ENCODE assay signal across 30 cellular contexts in genomic region chr14:102225936-102226335, GRCh38.
DNase-seq lines count a peak whose midpoint lies in the region; ATAC-seq, FAIRE-seq and TF ChIP-seq lines count a peak whose summit lies in the region.
"Had no signal": no experiment of that assay in that cellular context is flagged by ENCODE, and none has a peak within 500 bp of the region (broad histone marks: within the 10 kb centered on the region; RNA-seq: fewer than 3 reads in every experiment).

No MANE protein-coding gene starts in this region.

- no peaks in the 10 kb centered on the region for H3K9me3 Mint-ChIP-seq in WTC11
- H3K9me3 Mint-ChIP-seq: activated naive CD8-positive, alpha-beta T cell treated with anti-CD3 and anti-CD28 coated beads, Interleukin-2, amount 10 ng/mL, durations not matched to agents 7 days and 5 days; CD4-positive, alpha-beta T cell had no signal

- WGBS in spleen, 5 donors: 89 to 91% (median 90%) methylated on average over 15 of the region's 15 CpGs

- H3K4me1 Mint-ChIP-seq in WTC11: peaks cover 15% of the 10 kb centered on the region
- H3K4me1 Mint-ChIP-seq: activated naive CD8-positive, alpha-beta T cell treated with anti-CD3 and anti-CD28 coated beads, Interleukin-2, amount 10 ng/mL, durations not matched to agents 7 days and 5 days had no signal

- no peaks in the 10 kb centered on the region for H3K27me3 ChIP-seq in spleen (replicated peaks in 1 of 7)
- H3K27me3 ChIP-seq: foreskin keratinocyte, upper lobe of left lung had no signal

- H3K27ac ChIP-seq in kidney (ENCODE audit: low read depth in 2 of 2, low read length in 2 of 2) (no peak overlapping the region), spleen (no peak overlapping the region)
- H3K27ac ChIP-seq: foreskin keratinocyte, upper lobe of left lung had no signal

- H3K9ac ChIP-seq in kidney (ENCODE audit: low read length in 2 of 2): no peak overlapping the region

- intact Hi-C loops in kidney (cut with DNase I): no loop called here
- intact Hi-C loops in spleen (cut with DNase I; ENCODE audit: low total_unique reads): no loop called here

- H3K9me3 ChIP-seq in kidney (ENCODE audit: control insufficient read depth in 1 of 2, low read length in 2 of 2): no peaks in the 10 kb centered on the region
- H3K9me3 ChIP-seq in spleen: no peaks in the 10 kb centered on the region
- H3K9me3 ChIP-seq: upper lobe of left lung had no signal

- H3K4me1 ChIP-seq in kidney (ENCODE audit: control insufficient read depth in 1 of 2, insufficient read depth in 1 of 2, low read depth in 1 of 2, low read length in 2 of 2): peaks cover 0 to 5% of the 10 kb centered on the region in 2 donors
- H3K4me1 ChIP-seq in spleen: peaks cover 0 to 15% (median 5%) of the 10 kb centered on the region in 6 donors

- no peak for FAIRE-seq in kidney (lab: Jason Lieb, UNC)
- FAIRE-seq: GM18507, HTR-8/SVneo had no signal

- CTCF ChIA-PET in WTC11 (lab: Charles Lee): no interaction called here

- no peak for ATAC-seq in WTC11
- ATAC-seq: esophagus mucosa, foreskin keratinocyte, left ventricle myocardium superior had no signal

- H3K27ac Mint-ChIP-seq in WTC11: peak overlapping the region; percentile 66; the same call in 1 of the 2 replicates
- H3K27ac Mint-ChIP-seq: activated naive CD8-positive, alpha-beta T cell treated with anti-CD3 and anti-CD28 coated beads, Interleukin-2, amount 10 ng/mL, durations not matched to agents 7 days and 5 days; CD4-positive, alpha-beta T cell had no signal

- peaks cover 10% of the 10 kb centered on the region for H3K36me3 Mint-ChIP-seq in WTC11
- H3K36me3 Mint-ChIP-seq: activated naive CD8-positive, alpha-beta T cell treated with anti-CD3 and anti-CD28 coated beads, Interleukin-2, amount 10 ng/mL, durations not matched to agents 7 days and 5 days had no signal

- H3K4me3 Mint-ChIP-seq in WTC11: no peak overlapping the region
- H3K4me3 Mint-ChIP-seq: activated naive CD8-positive, alpha-beta T cell treated with anti-CD3 and anti-CD28 coated beads, Interleukin-2, amount 10 ng/mL, durations not matched to agents 7 days and 5 days; CD4-positive, alpha-beta T cell had no signal

- DNase-seq in NCI-H2171 treated with DMSO at 0.1 percent for 48 hours (lab: John Stamatoyannopoulos, UW) (peak; percentile 68), NCI-H2171 (lab: John Stamatoyannopoulos, UW) (no peak), WTC11 (ENCODE audit: low spot score) (no peak), kidney (peak; percentile 55), spleen (peak; percentile 62), DMS79 treated with DMSO at 0.1 percent for 48 hours (lab: John Stamatoyannopoulos, UW) (no peak), superior temporal gyrus (ENCODE audit: extremely low spot score) (no peak)
- no peak for DNase-seq in stimulated activated CD4-positive, alpha-beta T cell treated with anti-CD3 and anti-CD28 coated beads, Interleukin-4, amount 100 ng/mL, for 1 hour
- DNase-seq: 8988T; activated CD4-positive, alpha-beta T cell treated with anti-CD3 and anti-CD28 coated beads, Interleukin-2, amount 50 U/mL, for 48 hours; activated CD8-positive, alpha-beta memory T cell treated with anti-CD3 and anti-CD28 coated beads, Interleukin-2, amount 50 U/mL, for 48 hours; activated effector memory CD4-positive, alpha-beta T cell treated with anti-CD3 and anti-CD28 coated beads, Interleukin-2, amount 50 U/mL, for 16 hours; activated naive CD8-positive, alpha-beta T cell treated with anti-CD3 and anti-CD28 coated beads, Interleukin-2, amount 10 ng/mL, durations not matched to agents 7 days and 5 days; CD4-positive, alpha-beta T cell; DMS 273 treated with DMSO at 0.1 percent for 48 hours; effector memory CD4-positive, alpha-beta T cell; foreskin keratinocyte; hippocampal formation; Karpas-422; left ventricle myocardium superior; MV-4-11; NCI-H187; NCI-H2227 treated with DMSO at 0.1 percent for 48 hours; NCI-H774; posterior cingulate gyrus; stimulated activated CD4-positive, alpha-beta T cell treated with anti-CD3 and anti-CD28 coated beads, Interleukin-15, amount 100 ng/mL, for 24 hours; upper lobe of left lung had no signal

- POLR2A ChIA-PET in WTC11 (lab: Charles Lee): no interaction called here

- no peaks in the 10 kb centered on the region for H3K27me3 Mint-ChIP-seq in WTC11 (ENCODE audit: low read depth)
- H3K27me3 Mint-ChIP-seq: activated naive CD8-positive, alpha-beta T cell treated with anti-CD3 and anti-CD28 coated beads, Interleukin-2, amount 10 ng/mL, durations not matched to agents 7 days and 5 days; CD4-positive, alpha-beta T cell had no signal

- H3K36me3 ChIP-seq in kidney (ENCODE audit: control insufficient read depth in 1 of 2, insufficient read depth in 2 of 2, low read length in 2 of 2) (peaks cover 2 to 6% of the 10 kb centered on the region in 2 donors), spleen (peaks cover 0 to 38% (median 9%) of the 10 kb centered on the region in 6 donors)

- TF ChIP-seq POLR2A in spleen (IDR thresholded peaks at IDR 0.05): no peak

- H3K4me3 ChIP-seq in kidney (ENCODE audit: low read length in 2 of 2): no peak overlapping the region
- no peak overlapping the region for H3K4me3 ChIP-seq in spleen
- H3K4me3 ChIP-seq: upper lobe of left lung had no signal

- TF ChIP-seq CTCF in WTC11 (IDR thresholded peaks at IDR 0.05): no peak
- TF ChIP-seq CTCF in kidney (IDR thresholded peaks at IDR 0.05; ENCODE audit: borderline replicate concordance, extremely low read depth, insufficient read depth): no peak
- TF ChIP-seq CTCF in spleen (IDR thresholded peaks at IDR 0.05 in 8 of 11, conservative IDR thresholded peaks at IDR 0.05 in 3 of 11): no peak

TF ChIP-seq in WTC11, 78 proteins besides CTCF, POLR2A, EP300 and RAD21 (continues in another document):
- no peak for TF ChIP-seq IRF2 (CRISPR knock-in tag; IDR thresholded peaks at IDR 0.05; ENCODE audit: borderline replicate concordance, low read depth)
- TF ChIP-seq NFYB (CRISPR knock-in tag; conservative IDR thresholded peaks at IDR 0.05; ENCODE audit: low read depth): no peak
- TF ChIP-seq E2F4 (CRISPR knock-in tag; IDR thresholded peaks at IDR 0.05; ENCODE audit: borderline replicate concordance, low read depth): no peak
- TF ChIP-seq IRF1 (CRISPR knock-in tag; IDR thresholded peaks at IDR 0.05): no peak
- no peak for TF ChIP-seq PRRX2 (CRISPR knock-in tag; IDR thresholded peaks at IDR 0.05)
- TF ChIP-seq USF1 (CRISPR knock-in tag; IDR thresholded peaks at IDR 0.05): no peak
- TF ChIP-seq NFATC4 (CRISPR knock-in tag; IDR thresholded peaks at IDR 0.05): no peak
- TF ChIP-seq ZNF232 (CRISPR knock-in tag; IDR thresholded peaks at IDR 0.05): no peak
- no peak for TF ChIP-seq ZNF425 (CRISPR knock-in tag; conservative IDR thresholded peaks at IDR 0.05)
- TF ChIP-seq HMGA2 (CRISPR knock-in tag; IDR thresholded peaks at IDR 0.05): no peak

Comparison
In these comparisons a context has a peak if more than half of its experiments do, and no peak if none do; other contexts are left out.
1. DNase-seq: peak in NCI-H2171 treated with DMSO at 0.1 percent for 48 hours (single experiment), kidney (single experiment) and spleen (single experiment); none in NCI-H2171 (single experiment), WTC11 (single experiment), stimulated activated CD4-positive, alpha-beta T cell treated with anti-CD3 and anti-CD28 coated beads, Interleukin-4, amount 100 ng/mL, for 1 hour (single experiment), DMS79 treated with DMSO at 0.1 percent for 48 hours (single experiment) and superior temporal gyrus (single experiment).